Comparison of ENCODE assay signal across 19 cellular contexts in genomic region chr2:110903548-110903947, GRCh38.
DNase-seq lines count a peak whose midpoint lies in the region; ATAC-seq and TF ChIP-seq lines count a peak whose summit lies in the region.
"Had no signal": no experiment of that assay in that cellular context is flagged by ENCODE, and none has a peak within 500 bp of the region (broad histone marks: within the 10 kb centered on the region; RNA-seq: fewer than 3 reads in every experiment).

No MANE protein-coding gene starts in this region.

- H3K27me3 Mint-ChIP-seq in stimulated activated naive CD8-positive, alpha-beta T cell treated with anti-CD3 and anti-CD28 coated beads, Interleukin-15, amount 100 ng/mL, for 72 hours: peaks cover 15% of the 10 kb centered on the region

- H3K4me3 ChIP-seq in BLaER1: no peak overlapping the region
- no peak overlapping the region for H3K4me3 ChIP-seq in colonic mucosa
- H3K4me3 ChIP-seq: upper lobe of left lung had no signal

- peaks cover 12% of the 10 kb centered on the region for H3K4me1 Mint-ChIP-seq in stimulated activated naive CD8-positive, alpha-beta T cell treated with anti-CD3 and anti-CD28 coated beads, Interleukin-15, amount 100 ng/mL, for 72 hours
- H3K4me1 Mint-ChIP-seq: activated B cell treated with CpG ODN at 0.5 μM for 24 hours, memory B cell, T-helper 17 cell had no signal

- H4K20me1 ChIP-seq in BLaER1: no peaks in the 10 kb centered on the region

- no peak overlapping the region for H3K27ac ChIP-seq in BLaER1
- no peak overlapping the region for H3K27ac ChIP-seq in colonic mucosa
- H3K27ac ChIP-seq: upper lobe of left lung had no signal

- H3K9ac ChIP-seq in BLaER1 (no peak overlapping the region), colonic mucosa (ENCODE audit: low read depth in 2 of 2, low read length in 2 of 2) (no peak overlapping the region)

- no peak overlapping the region for H3K27ac Mint-ChIP-seq in stimulated activated naive CD8-positive, alpha-beta T cell treated with anti-CD3 and anti-CD28 coated beads, Interleukin-15, amount 100 ng/mL, for 72 hours
- H3K27ac Mint-ChIP-seq: activated B cell treated with CpG ODN at 0.5 μM for 24 hours; activated naive CD4-positive, alpha-beta T cell treated with anti-CD3 and anti-CD28 coated beads, Interleukin-2, amount 50 U/mL, for 72 hours; memory B cell; T-helper 17 cell had no signal

- TF ChIP-seq CTCF in colonic mucosa (IDR thresholded peaks at IDR 0.05): no peak

- H3K4me2 ChIP-seq in BLaER1: peak overlapping the region; percentile 54

- intact Hi-C loops in colonic mucosa (cut with DNase I): no loop called here

- peaks cover 21% of the 10 kb centered on the region for H3K9me3 ChIP-seq in BLaER1
- no peaks in the 10 kb centered on the region for H3K9me3 ChIP-seq in colonic mucosa
- H3K9me3 ChIP-seq: upper lobe of left lung had no signal

- H3K9me3 Mint-ChIP-seq in stimulated activated naive CD8-positive, alpha-beta T cell treated with anti-CD3 and anti-CD28 coated beads, Interleukin-15, amount 100 ng/mL, for 72 hours: no peaks in the 10 kb centered on the region
- H3K9me3 Mint-ChIP-seq: activated B cell treated with CpG ODN at 0.5 μM for 24 hours; activated naive CD4-positive, alpha-beta T cell treated with anti-CD3 and anti-CD28 coated beads, Interleukin-2, amount 50 U/mL, for 72 hours had no signal

- DNase-seq in NCI-H146 treated with DMSO at 0.1 percent for 48 hours (lab: John Stamatoyannopoulos, UW; ENCODE audit: unreplicated experiment) (peak; percentile 43), colonic mucosa (peak; percentile 81), putamen (ENCODE audit: low spot score) (peak; percentile 30), NCI-H1694 treated with DMSO at 0.1 percent for 48 hours (lab: John Stamatoyannopoulos, UW) (no peak)
- no peak for DNase-seq in stimulated activated naive CD8-positive, alpha-beta T cell treated with anti-CD3 and anti-CD28 coated beads, Interleukin-15, amount 100 ng/mL, for 72 hours
- no peak for DNase-seq in NK-92 treated with Interleukin-12 subunit alpha and Interleukin-12 subunit beta, amount 100 ng/mL, for 24 hours (lab: John Stamatoyannopoulos, UW)
- DNase-seq: activated B cell treated with CpG ODN at 0.5 μM for 24 hours; activated T-cell treated with anti-CD3 and anti-CD28 coated beads, Interleukin-2, amount 50 U/mL, for 48 hours; Calu3; NCI-H226; retina; stimulated activated naive CD4-positive, alpha-beta T cell treated with Interleukin-2 at 50 U/mL for 16 hours; T-helper 17 cell had no signal

- H3K27me3 ChIP-seq in BLaER1 (no peaks in the 10 kb centered on the region), colonic mucosa (no peaks in the 10 kb centered on the region)
- H3K27me3 ChIP-seq: upper lobe of left lung had no signal

- no peak for ATAC-seq in GM18502 (IDR thresholded peaks at IDR 0.05; ENCODE audit: poor library complexity, unreplicated experiment)
- no peak for ATAC-seq in stimulated activated naive CD8-positive, alpha-beta T cell treated with anti-CD3 and anti-CD28 coated beads, Interleukin-15, amount 100 ng/mL, for 72 hours
- ATAC-seq: T-helper 17 cell had no signal

- H3K36me3 ChIP-seq in BLaER1: no peaks in the 10 kb centered on the region
- H3K36me3 ChIP-seq in colonic mucosa: no peaks in the 10 kb centered on the region
- H3K36me3 ChIP-seq: upper lobe of left lung had no signal

- H3K4me1 ChIP-seq in BLaER1: peaks cover 24% of the 10 kb centered on the region
- H3K4me1 ChIP-seq in colonic mucosa: peaks cover 7% of the 10 kb centered on the region
- H3K4me1 ChIP-seq: upper lobe of left lung had no signal

- H3K4me3 Mint-ChIP-seq in stimulated activated naive CD8-positive, alpha-beta T cell treated with anti-CD3 and anti-CD28 coated beads, Interleukin-15, amount 100 ng/mL, for 72 hours: no peak overlapping the region
- H3K4me3 Mint-ChIP-seq: activated B cell treated with CpG ODN at 0.5 μM for 24 hours; memory B cell; natural killer cell treated with Interleukin-12 subunit alpha and Interleukin-12 subunit beta and Interleukin-15 and Interleukin-18, amount 100 ng/mL, for 72 hours; T-helper 17 cell had no signal

Comparison
In these comparisons a context has a peak if more than half of its experiments do, and no peak if none do; other contexts are left out.
1. DNase-seq: peak in NCI-H146 treated with DMSO at 0.1 percent for 48 hours (single experiment), colonic mucosa (single experiment) and putamen (single experiment); none in NCI-H1694 treated with DMSO at 0.1 percent for 48 hours (single experiment), stimulated activated naive CD8-positive, alpha-beta T cell treated with anti-CD3 and anti-CD28 coated beads, Interleukin-15, amount 100 ng/mL, for 72 hours (0 of 2) and NK-92 treated with Interleukin-12 subunit alpha and Interleukin-12 subunit beta, amount 100 ng/mL, for 24 hours (single experiment).